ENCODE assay signal across 1 cellular context in genomic region chr11:78082146-78082545, GRCh38.
TF ChIP-seq lines count a peak whose summit lies in the region.

No MANE protein-coding gene starts in this region.

TF ChIP-seq in H1, 55 proteins besides CTCF, POLR2A, EP300 and RAD21:
- no peak for TF ChIP-seq YY1 (IDR thresholded peaks at IDR 0.05; ENCODE audit: low read depth, low read length)
- TF ChIP-seq GTF2F1 (IDR thresholded peaks at IDR 0.05; ENCODE audit: borderline replicate concordance, low read depth, low read length) = no peak
- no peak for TF ChIP-seq CEBPB (IDR thresholded peaks at IDR 0.05; ENCODE audit: low read depth, low read length)
- TF ChIP-seq KDM5A (IDR thresholded peaks at IDR 0.05; ENCODE audit: low read length) = no peak
- no peak for TF ChIP-seq CTBP2 (IDR thresholded peaks at IDR 0.05; ENCODE audit: borderline replicate concordance, insufficient read depth, insufficient read length, low read length)
- no peak for TF ChIP-seq KDM4A (IDR thresholded peaks at IDR 0.05; ENCODE audit: low read depth, low read length, severe bottlenecking)
- TF ChIP-seq SAP30 (IDR thresholded peaks at IDR 0.05; ENCODE audit: insufficient read depth, insufficient replicate concordance, low read length) = no peak
- TF ChIP-seq SP2 (IDR thresholded peaks at IDR 0.05; ENCODE audit: low read length) = no peak
- TF ChIP-seq CHD1 (IDR thresholded peaks at IDR 0.05; ENCODE audit: low read depth, low read length) = no peak
- no peak for TF ChIP-seq SRF (IDR thresholded peaks at IDR 0.05; ENCODE audit: low read depth, low read length)
- TF ChIP-seq POU5F1 (IDR thresholded peaks at IDR 0.05; ENCODE audit: low read depth, low read length) = no peak
- no peak for TF ChIP-seq TEAD4 (IDR thresholded peaks at IDR 0.05; ENCODE audit: low read depth, low read length)
- TF ChIP-seq HDAC6 (IDR thresholded peaks at IDR 0.05; ENCODE audit: low read depth, low read length) = no peak
- no peak for TF ChIP-seq PHF8 (conservative IDR thresholded peaks at IDR 0.05; ENCODE audit: low read depth, low read length)
- no peak for TF ChIP-seq TBP (IDR thresholded peaks at IDR 0.05; ENCODE audit: low read depth, low read length)
